In the genomic region with DNA sequence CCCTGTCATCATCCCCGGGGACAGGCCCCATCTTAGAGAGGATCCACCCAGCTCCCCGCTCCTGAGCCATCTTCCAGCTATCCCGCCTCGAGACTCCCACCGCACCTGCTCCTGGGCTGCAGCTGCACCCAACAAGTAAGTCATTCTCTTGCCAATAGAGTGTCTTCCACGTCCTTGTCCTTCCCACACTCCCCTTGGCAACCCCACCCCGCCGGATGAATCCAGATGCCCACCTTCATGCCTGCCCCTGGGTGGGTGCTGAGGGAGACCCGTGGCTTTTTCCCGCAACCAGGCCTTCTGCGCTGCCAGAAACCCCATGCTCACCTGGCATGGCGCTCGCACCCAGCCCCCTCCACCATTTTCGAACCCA, we compare ENCODE assay signal across 16 cellular contexts. TPM values are rescaled to one million over a fixed set of nuclear protein-coding genes. Genes with fewer than 3 reads are reported as not detected.
A peak's percentile ranks its signal among the peaks of the same experiment; 100 is the strongest.
DNase-seq lines count a peak whose midpoint lies in the region; ATAC-seq and TF ChIP-seq lines count a peak whose summit lies in the region.
"Had no signal": no experiment of that assay in that cellular context is flagged by ENCODE, and none has a peak within 500 bp of the region (broad histone marks: within the 10 kb centered on the region; RNA-seq: fewer than 3 reads in every experiment).

No MANE protein-coding gene starts in this region.

- CTCF ChIA-PET in activated CD8-positive, alpha-beta memory T cell treated with anti-CD3 and anti-CD28 coated beads, Interleukin-2, amount 10 ng/mL, durations not matched to agents 7 days and 5 days (lab: Charles Lee): interaction anchor here (0.9 to 1.9 kb wide), 4 partner anchors 11 to 25 kb away, joined by 4 to 10 read pairs (median 6); partner anchors contain the start of gene C11orf24

- no peak overlapping the region for H2AFZ ChIP-seq in osteoblast (ENCODE audit: low read length)

- H3K9me3 Mint-ChIP-seq in activated CD8-positive, alpha-beta memory T cell treated with anti-CD3 and anti-CD28 coated beads, Interleukin-2, amount 10 ng/mL, durations not matched to agents 7 days and 5 days (ENCODE audit: low read depth): peaks cover 7% of the 10 kb centered on the region
- H3K9me3 Mint-ChIP-seq in activated naive CD8-positive, alpha-beta T cell (ENCODE audit: low read depth): no peaks in the 10 kb centered on the region

- TF ChIP-seq CTCF in osteoblast (IDR thresholded peaks at IDR 0.05; ENCODE audit: extremely low read depth, low read depth, low read length): no peak

- DNase-seq in activated CD8-positive, alpha-beta memory T cell treated with anti-CD3 and anti-CD28 coated beads, Interleukin-2, amount 10 ng/mL, durations not matched to agents 7 days and 5 days: no peak
- no peak for DNase-seq in activated CD8-positive, alpha-beta memory T cell treated with anti-CD3 and anti-CD28 coated beads, Interleukin-2, amount 50 U/mL, for 48 hours
- DNase-seq in HuH-7.5 (ENCODE audit: low spot score) (peak; percentile 9), osteoblast (ENCODE audit: insufficient read length, low spot score, missing footprints) (peak; percentile 21), ecto neural progenitor cell (ENCODE audit: low spot score) (no peak)
- DNase-seq in stimulated activated naive CD4-positive, alpha-beta T cell treated with Interleukin-2 at 50 U/mL for 16 hours (lab: John Stamatoyannopoulos, UW): no peak
- DNase-seq: ACHN; activated CD4-positive, CD25-positive, alpha-beta regulatory T cell; Calu3; colonic mucosa; left ventricle myocardium inferior; NCI-H1417; NCI-H2227 treated with DMSO at 0.1 percent for 48 hours; psoas muscle had no signal

- H3K4me2 ChIP-seq in osteoblast (ENCODE audit: insufficient read depth, low read length): no peak overlapping the region

- H3K9me3 ChIP-seq in osteoblast (ENCODE audit: low read depth, low read length): no peaks in the 10 kb centered on the region
- H3K9me3 ChIP-seq: colonic mucosa, left ventricle myocardium inferior, psoas muscle had no signal

- H4K20me1 ChIP-seq in osteoblast (ENCODE audit: insufficient read depth, low read length): no peaks in the 10 kb centered on the region

- peak overlapping the region; percentile 55 for H3K4me3 Mint-ChIP-seq in activated CD8-positive, alpha-beta memory T cell treated with anti-CD3 and anti-CD28 coated beads, Interleukin-2, amount 10 ng/mL, durations not matched to agents 7 days and 5 days
- H3K4me3 Mint-ChIP-seq in activated naive CD8-positive, alpha-beta T cell: peak overlapping the region; percentile 74

- H3K36me3 ChIP-seq in osteoblast (ENCODE audit: insufficient read depth, low read length): no peaks in the 10 kb centered on the region
- H3K36me3 ChIP-seq: colonic mucosa, left ventricle myocardium inferior had no signal

- no peak overlapping the region for H3K27ac ChIP-seq in osteoblast (ENCODE audit: low read depth, low read length)
- H3K27ac ChIP-seq: colonic mucosa, left ventricle myocardium inferior, psoas muscle had no signal

- ATAC-seq in activated CD8-positive, alpha-beta memory T cell treated with anti-CD3 and anti-CD28 coated beads, Interleukin-2, amount 10 ng/mL, durations not matched to agents 7 days and 5 days: no peak
- no peak for ATAC-seq in GM18520 (IDR thresholded peaks at IDR 0.05; ENCODE audit: unreplicated experiment)

- peaks cover 3% of the 10 kb centered on the region for H3K27me3 ChIP-seq in osteoblast (ENCODE audit: insufficient read depth, low read length)
- H3K27me3 ChIP-seq: colonic mucosa had no signal

- H3K27me3 Mint-ChIP-seq in activated CD8-positive, alpha-beta memory T cell treated with anti-CD3 and anti-CD28 coated beads, Interleukin-2, amount 10 ng/mL, durations not matched to agents 7 days and 5 days: no peaks in the 10 kb centered on the region
- peaks cover 5% of the 10 kb centered on the region for H3K27me3 Mint-ChIP-seq in activated naive CD8-positive, alpha-beta T cell

- no peak overlapping the region for H3K4me3 ChIP-seq in osteoblast (ENCODE audit: insufficient read depth, low read length)
- H3K4me3 ChIP-seq: colonic mucosa, left ventricle myocardium inferior, psoas muscle had no signal

- peaks cover 6% of the 10 kb centered on the region for H3K36me3 Mint-ChIP-seq in activated CD8-positive, alpha-beta memory T cell treated with anti-CD3 and anti-CD28 coated beads, Interleukin-2, amount 10 ng/mL, durations not matched to agents 7 days and 5 days
- H3K36me3 Mint-ChIP-seq in activated naive CD8-positive, alpha-beta T cell: peaks cover 4% of the 10 kb centered on the region

- H3K27ac Mint-ChIP-seq in activated CD8-positive, alpha-beta memory T cell treated with anti-CD3 and anti-CD28 coated beads, Interleukin-2, amount 10 ng/mL, durations not matched to agents 7 days and 5 days: peak overlapping the region; percentile 86
- no peak overlapping the region for H3K27ac Mint-ChIP-seq in activated naive CD8-positive, alpha-beta T cell

- peaks cover 26% of the 10 kb centered on the region for H3K4me1 Mint-ChIP-seq in activated CD8-positive, alpha-beta memory T cell treated with anti-CD3 and anti-CD28 coated beads, Interleukin-2, amount 10 ng/mL, durations not matched to agents 7 days and 5 days
- H3K4me1 Mint-ChIP-seq in activated naive CD8-positive, alpha-beta T cell (ENCODE audit: low read depth): peaks cover 23% of the 10 kb centered on the region

- H3K79me2 ChIP-seq in osteoblast (ENCODE audit: insufficient read depth, low read length): no peaks in the 10 kb centered on the region

- H3K4me1 ChIP-seq in osteoblast (ENCODE audit: insufficient read depth, low read length): no peaks in the 10 kb centered on the region
- H3K4me1 ChIP-seq: colonic mucosa, left ventricle myocardium inferior, psoas muscle had no signal

RNA-seq across cellular contexts. Expression of gene C11orf24, which starts 11.1 kb away (rescaled TPM):
- 10 to 100 TPM; 26.4 to 27.0 TPM for total RNA-seq in activated CD8-positive, alpha-beta memory T cell treated with anti-CD3 and anti-CD28 coated beads, Interleukin-2, amount 10 ng/mL, durations not matched to agents 7 days and 5 days
- total RNA-seq in osteoblast: 37.7 and 40.5 TPM in 2 replicates

RNA-seq across cellular contexts. Expression of gene LRP5, which starts 29.5 kb away (rescaled TPM):
- 10 to 100 TPM; 15.6 to 16.2 TPM for total RNA-seq in activated CD8-positive, alpha-beta memory T cell treated with anti-CD3 and anti-CD28 coated beads, Interleukin-2, amount 10 ng/mL, durations not matched to agents 7 days and 5 days
- total RNA-seq in osteoblast: 16.3 and 18.6 TPM in 2 replicates

Comparison
In these comparisons a context has a peak if more than half of its experiments do, and no peak if none do; other contexts are left out.
1. DNase-seq: peak in HuH-7.5 (single experiment) and osteoblast (single experiment); none in activated CD8-positive, alpha-beta memory T cell treated with anti-CD3 and anti-CD28 coated beads, Interleukin-2, amount 10 ng/mL, durations not matched to agents 7 days and 5 days (single experiment), activated CD8-positive, alpha-beta memory T cell treated with anti-CD3 and anti-CD28 coated beads, Interleukin-2, amount 50 U/mL, for 48 hours (single experiment), ecto neural progenitor cell (single experiment) and stimulated activated naive CD4-positive, alpha-beta T cell treated with Interleukin-2 at 50 U/mL for 16 hours (single experiment).